ENCODE assay signal across 14 cellular contexts in genomic region chr13:42274386-42275097, GRCh38. TPM values are rescaled to one million over a fixed set of nuclear protein-coding genes. Genes with fewer than 3 reads are reported as not detected.
DNase-seq lines count a peak whose midpoint lies in the region; ATAC-seq, FAIRE-seq and TF ChIP-seq lines count a peak whose summit lies in the region.
"Had no signal": no experiment of that assay in that cellular context is flagged by ENCODE, and none has a peak within 500 bp of the region (broad histone marks: within the 10 kb centered on the region; RNA-seq: fewer than 3 reads in every experiment).

No MANE protein-coding gene starts in this region.

- H3K4me1 ChIP-seq in Loucy (ENCODE audit: insufficient read depth, low read length, poor library complexity, severe bottlenecking) (peaks cover 68% of the 10 kb centered on the region), GM12878 (ENCODE audit: control insufficient read depth, insufficient read depth, low read length) (peaks cover 23% of the 10 kb centered on the region)

- H3K4me2 ChIP-seq in Loucy (ENCODE audit: low read depth, low read length, poor library complexity, severe bottlenecking): peak overlapping the region; percentile 77
- peak overlapping the region; percentile 77 for H3K4me2 ChIP-seq in GM12878 (ENCODE audit: control insufficient read depth, insufficient read depth)
- H3K4me2 ChIP-seq: PC-9 had no signal

- H3K27ac ChIP-seq in GM12878 (ENCODE audit: control insufficient read depth, insufficient read depth): peak overlapping the region; percentile 93
- H3K27ac ChIP-seq: PC-9 had no signal

- BruUV-seq in GM12878 (replicated peaks; lab: Mats Ljungman, UMichigan): TSS peak; percentile 95

- no peaks in the 10 kb centered on the region for H3K36me3 ChIP-seq in Loucy (ENCODE audit: insufficient read depth, low read length)
- H3K36me3 ChIP-seq in GM12878 (ENCODE audit: control insufficient read depth in 2 of 2, insufficient read depth in 2 of 2, low read length in 1 of 2): peaks cover 0 to 6% of the 10 kb centered on the region in 2 experiments; a peak in 2 of 4 replicates
- H3K36me3 ChIP-seq: HAP-1 had no signal

- intact Hi-C loops in GM12878 (cut with micrococcal nuclease; ENCODE audit: unreplicated experiment): loop anchor here (5.0 to 10.0 kb wide), 6 partner anchors 133 to 1290 kb away; partner anchors contain the start of gene DGKH

- no peaks in the 10 kb centered on the region for H3K9me2 ChIP-seq in Loucy (replicated peaks; ENCODE audit: low read depth, low read length)

- ATAC-seq in GM12878 (no peak), HG02588 (IDR thresholded peaks at IDR 0.05; ENCODE audit: unreplicated experiment) (no peak)
- ATAC-seq in stimulated activated naive CD8-positive, alpha-beta T cell treated with anti-CD3 and anti-CD28 coated beads, Interleukin-15, amount 100 ng/mL, for 72 hours: no peak

- H2AFZ ChIP-seq in Loucy (ENCODE audit: low read length): no peak overlapping the region
- H2AFZ ChIP-seq in GM12878 (ENCODE audit: control insufficient read depth, low read depth, low read length): no peak overlapping the region
- H2AFZ ChIP-seq: PC-9 had no signal

- H3K36me3 Mint-ChIP-seq in activated naive CD4-positive, alpha-beta T cell treated with anti-CD3 and anti-CD28 coated beads, Interleukin-2, amount 50 U/mL, for 24 hours: peaks cover 4% of the 10 kb centered on the region

- no peak for TF ChIP-seq RAD21 in GM12878 (IDR thresholded peaks at IDR 0.05; ENCODE audit: insufficient read depth, low read depth, low read length)

- H3K27me3 Mint-ChIP-seq in activated naive CD4-positive, alpha-beta T cell treated with anti-CD3 and anti-CD28 coated beads, Interleukin-2, amount 50 U/mL, for 24 hours: no peaks in the 10 kb centered on the region
- H3K27me3 Mint-ChIP-seq in stimulated activated naive CD8-positive, alpha-beta T cell treated with anti-CD3 and anti-CD28 coated beads, Interleukin-15, amount 100 ng/mL, for 72 hours: no peaks in the 10 kb centered on the region

- POLR2A ChIA-PET in GM12878 (lab: Charles Lee): interaction anchor here (2.1 kb wide), 1 partner anchor 103 kb away, joined by 6 read pairs; no protein-coding TSS in a partner anchor

- H3K9me3 Mint-ChIP-seq in activated naive CD4-positive, alpha-beta T cell treated with anti-CD3 and anti-CD28 coated beads, Interleukin-2, amount 50 U/mL, for 24 hours: peaks cover 12% of the 10 kb centered on the region
- peaks cover 8 to 9% of the 10 kb centered on the region in 2 donors for H3K9me3 Mint-ChIP-seq in stimulated activated naive CD8-positive, alpha-beta T cell treated with anti-CD3 and anti-CD28 coated beads, Interleukin-15, amount 100 ng/mL, for 72 hours

- CTCF ChIA-PET in GM12878 (lab: Yijun Ruan, JAX): interaction anchor here (0.8 kb wide), 1 partner anchor 82 kb away, joined by 3 read pairs; no protein-coding TSS in a partner anchor

- TF ChIP-seq CTCF in Loucy (conservative IDR thresholded peaks at IDR 0.05; ENCODE audit: low read length): no peak
- TF ChIP-seq CTCF in GM12878 (IDR thresholded peaks at IDR 0.05 in 2 of 3, conservative IDR thresholded peaks at IDR 0.05 in 1 of 3; ENCODE audit: control insufficient read depth in 2 of 3, extremely low read depth in 1 of 3, insufficient read depth in 1 of 3, low read depth in 3 of 3, low read length in 3 of 3): no peak

- RAD21 ChIA-PET in GM12878 (lab: Charles Lee; ENCODE audit: unreplicated experiment): interaction anchor here (0.6 to 1.6 kb wide), 5 partner anchors 54 to 132 kb away, joined by 3 to 6 read pairs (median 3); no protein-coding TSS in a partner anchor

- FAIRE-seq in GM12878 (lab: Jason Lieb, UNC): peak; percentile 31

- H3K27me3 ChIP-seq in Loucy (ENCODE audit: insufficient read depth, low read length, poor library complexity, severe bottlenecking): no peaks in the 10 kb centered on the region
- no peaks in the 10 kb centered on the region for H3K27me3 ChIP-seq in GM12878 (replicated peaks in 1 of 2; ENCODE audit: control insufficient read depth in 2 of 2, insufficient read depth in 2 of 2, low read length in 1 of 2)
- H3K27me3 ChIP-seq: MG63 had no signal

- H3K9me3 ChIP-seq in Loucy (ENCODE audit: insufficient read depth, low read depth, low read length) (no peaks in the 10 kb centered on the region), GM12878 (replicated peaks; ENCODE audit: control insufficient read depth, insufficient read depth, low read length) (no peaks in the 10 kb centered on the region; the same call in 2 of the 3 replicates)
- H3K9me3 ChIP-seq: MG63 had no signal

- H3K27ac Mint-ChIP-seq in activated naive CD4-positive, alpha-beta T cell treated with anti-CD3 and anti-CD28 coated beads, Interleukin-2, amount 50 U/mL, for 24 hours: peak overlapping the region; percentile 0
- peak overlapping the region; percentile 55 to 69 for H3K27ac Mint-ChIP-seq in stimulated activated naive CD8-positive, alpha-beta T cell treated with anti-CD3 and anti-CD28 coated beads, Interleukin-15, amount 100 ng/mL, for 72 hours

- SMC1A ChIA-PET in GM12878 (lab: Charles Lee; ENCODE audit: uncharacterized antibody, unreplicated experiment): interaction anchor here (0.7 to 4.2 kb wide), 7 partner anchors 11 to 203 kb away, joined by 3 to 21 read pairs (median 4); no protein-coding TSS in a partner anchor

- WGBS in GM12878 (ENCODE audit: insufficient coverage, insufficient replicate concordance, low lambda C conversion rate, missing lambda C conversion rate): 1% methylated on average over 10 of the region's 10 CpGs

- no peak for DNase-seq in activated naive CD4-positive, alpha-beta T cell (lab: John Stamatoyannopoulos, UW)
- DNase-seq in GM12878 (ENCODE audit: low read depth, low spot score) (no peak), SK-N-DZ (ENCODE audit: low spot score) (no peak), ureter (ENCODE audit: low spot score) (no peak)
- no peak for DNase-seq in stimulated activated naive CD8-positive, alpha-beta T cell treated with anti-CD3 and anti-CD28 coated beads, Interleukin-15, amount 100 ng/mL, for 72 hours
- DNase-seq: effector CD8-positive, alpha-beta T cell; foreskin melanocyte; MG63; NCI-H2227 treated with DMSO at 0.1 percent for 48 hours; PC-9 had no signal

- TF ChIP-seq EP300 in GM12878 (IDR thresholded peaks at IDR 0.05; ENCODE audit: borderline replicate concordance in 1 of 2, control insufficient read depth in 1 of 2, low read depth in 2 of 2, low read length in 2 of 2): no peak

- TF ChIP-seq POLR2A in GM12878 (IDR thresholded peaks at IDR 0.05; ENCODE audit: low read depth, low read length): no peak

- no peaks in the 10 kb centered on the region for H3F3A ChIP-seq in Loucy (ENCODE audit: low read depth)

- H3K4me3 ChIP-seq in Loucy (ENCODE audit: low read length, poor library complexity, severe bottlenecking) (peak overlapping the region; percentile 81), GM12878 (peak overlapping the region; percentile 89)
- H3K4me3 ChIP-seq: HAP-1, PC-9 had no signal

- H3K9ac ChIP-seq in Loucy (ENCODE audit: low read depth, low read length, poor library complexity, severe bottlenecking): peak overlapping the region; percentile 81
- peak overlapping the region; percentile 93 for H3K9ac ChIP-seq in GM12878 (ENCODE audit: control insufficient read depth, insufficient read depth, low read length)

- H3K79me2 ChIP-seq in Loucy (ENCODE audit: insufficient read depth, low read length) (peaks cover 68% of the 10 kb centered on the region), GM12878 (ENCODE audit: control insufficient read depth, insufficient read depth, low read length) (peaks cover 81% of the 10 kb centered on the region)

- peaks cover 20% of the 10 kb centered on the region for H4K20me1 ChIP-seq in Loucy (ENCODE audit: insufficient read depth, low read length, poor library complexity, severe bottlenecking)
- H4K20me1 ChIP-seq in GM12878 (ENCODE audit: control insufficient read depth, insufficient read depth): no peaks in the 10 kb centered on the region

- peak overlapping the region; percentile 51 for H3K4me3 Mint-ChIP-seq in activated naive CD4-positive, alpha-beta T cell treated with anti-CD3 and anti-CD28 coated beads, Interleukin-2, amount 50 U/mL, for 24 hours
- H3K4me3 Mint-ChIP-seq in stimulated activated naive CD8-positive, alpha-beta T cell treated with anti-CD3 and anti-CD28 coated beads, Interleukin-15, amount 100 ng/mL, for 72 hours: peak overlapping the region; percentile 57 to 74

- H3K4me1 Mint-ChIP-seq in activated naive CD4-positive, alpha-beta T cell treated with anti-CD3 and anti-CD28 coated beads, Interleukin-2, amount 50 U/mL, for 24 hours: peaks cover 56% of the 10 kb centered on the region
- peaks cover 68% of the 10 kb centered on the region for H3K4me1 Mint-ChIP-seq in stimulated activated naive CD8-positive, alpha-beta T cell treated with anti-CD3 and anti-CD28 coated beads, Interleukin-15, amount 100 ng/mL, for 72 hours

- in situ Hi-C loops in GM12878 (cut with MboI): no loop called here

TF ChIP-seq in GM12878, 131 proteins besides CTCF, POLR2A, EP300 and RAD21 (continues in another document):
- TF ChIP-seq SUPT20H (IDR thresholded peaks at IDR 0.05; ENCODE audit: borderline replicate concordance, control insufficient read depth, low read depth, low read length): no peak
- TF ChIP-seq MYB (IDR thresholded peaks at IDR 0.05; ENCODE audit: borderline replicate concordance, low read depth, low read length): no peak

RNA-seq across cellular contexts. Expression of gene AKAP11, which starts 2.6 kb away (rescaled TPM):
- 113 and 115 TPM in 2 replicates for total RNA-seq in GM12878 (2013; cell fraction: nucleolus; rRNA removed)
- 19.0 and 21.2 TPM in 2 replicates for total RNA-seq in GM12878 (2014; rRNA removed)
- 24.9 and 26.9 TPM in 2 replicates for total RNA-seq in GM12878 (2014; rRNA removed; fragmentation: Illumina TruSeq; extraction: Trizol)
- 24.6 and 27.0 TPM in 2 replicates for total RNA-seq in GM12878 (2021)
- 6.7 TPM for polyA plus RNA-seq in GM12878 (2011; ENCODE audit: low read depth)
- 36.8 and 55.6 TPM in 2 replicates for polyA plus RNA-seq in GM12878 (2011; rRNA removed)
- polyA plus RNA-seq in GM12878 (2011; cell fraction: cytosol; rRNA removed): 12.9 and 14.4 TPM in 2 replicates
- 24.0 and 24.6 TPM in 2 replicates for polyA plus RNA-seq in GM12878 (2011; cell fraction: nucleus; rRNA removed)
- polyA plus RNA-seq in GM12878 (2012): 11.7 and 16.7 TPM in 2 replicates
- 25.1 and 31.9 TPM in 2 replicates for polyA plus RNA-seq in GM12878 (2014; fragmentation: Illumina TruSeq; extraction: Trizol)
- 1 to 10 TPM; 4.8 to 6.0 TPM for polyA plus RNA-seq in GM12878 (2014; fragmentation: Nextera tagmentation; extraction: Ambion mirVana)
- polyA plus RNA-seq in GM12878 (2014; rRNA removed): 13.9 and 16.8 TPM in 2 replicates
- polyA plus RNA-seq in GM12878 (2016; fragmentation: Nextera tagmentation; extraction: Ambion mirVana): 1 to 10 TPM; 6.7 to 7.0 TPM
- polyA minus RNA-seq in GM12878 (2011; rRNA and poly(A)+ RNA removed): 52.3 and 75.3 TPM in 2 replicates
- 18.3 and 23.0 TPM in 2 replicates for polyA minus RNA-seq in GM12878 (2011; cell fraction: cytosol; rRNA and poly(A)+ RNA removed)
- 31.6 and 42.1 TPM in 2 replicates for polyA minus RNA-seq in GM12878 (2011; cell fraction: nucleus; rRNA and poly(A)+ RNA removed)
- polyA plus RNA-seq in SK-N-DZ (2014; cell fraction: cytosol; rRNA removed): 16.5 and 16.7 TPM in 2 replicates
- polyA plus RNA-seq in SK-N-DZ (2014; cell fraction: nucleus; rRNA removed): 11.9 and 15.9 TPM in 2 replicates
- total RNA-seq in ureter: 46.6 TPM
